ENCODE assay signal across 8 cellular contexts in genomic region chr11:128506999-128507591, GRCh38.
A peak's percentile ranks its signal among the peaks of the same experiment; 100 is the strongest.
DNase-seq lines count a peak whose midpoint lies in the region; ATAC-seq and TF ChIP-seq lines count a peak whose summit lies in the region.

No MANE protein-coding gene starts in this region.

- H3K9me3 ChIP-seq in Peyer's patch (no peaks in the 10 kb centered on the region), liver (ENCODE audit: control insufficient read depth in 4 of 4, low read length in 3 of 4) (no peaks in the 10 kb centered on the region), suprapubic skin (no peaks in the 10 kb centered on the region)

- ATAC-seq in activated CD4-positive, alpha-beta T cell treated with anti-CD3 and anti-CD28 coated beads for 36 hours, result peak; percentile 58
- peak; percentile 30 for ATAC-seq in central memory CD8-positive, alpha-beta T cell (replicated peaks; ENCODE audit: extremely low read depth, poor library complexity, severe bottlenecking)
- no peak for ATAC-seq in HG03439 (IDR thresholded peaks at IDR 0.05; ENCODE audit: unreplicated experiment)

- H3K4me3 Mint-ChIP-seq in activated CD4-positive, alpha-beta T cell treated with anti-CD3 and anti-CD28 coated beads for 36 hours, result peak overlapping the region; percentile 96
- H3K4me3 Mint-ChIP-seq in central memory CD8-positive, alpha-beta T cell, result peak overlapping the region; percentile 98

- intact Hi-C loops in activated CD4-positive, alpha-beta T cell treated with anti-CD3 and anti-CD28 coated beads for 36 hours (cut with DNase I, micrococcal nuclease), result loop anchor here (1.0 to 10.0 kb wide), 8 partner anchors 15 to 472 kb away; no protein-coding TSS in a partner anchor

- H3K4me1 ChIP-seq in Peyer's patch, result peaks cover 7 to 72% (median 36%) of the 10 kb centered on the region in 4 donors
- H3K4me1 ChIP-seq in liver (ENCODE audit: control insufficient read depth in 4 of 4, insufficient read depth in 4 of 4, low read length in 3 of 4), result peaks cover 0 to 13% (median 0%) of the 10 kb centered on the region in 4 donors
- peaks cover 69% of the 10 kb centered on the region for H3K4me1 ChIP-seq in suprapubic skin

- H3K27ac ChIP-seq in Peyer's patch, result peak overlapping the region; percentile 69 to 98 (median 84)
- peak overlapping the region; percentile 14 to 63 for H3K27ac ChIP-seq in liver (ENCODE audit: low read depth in 1 of 2, low read length in 2 of 2)
- peak overlapping the region; percentile 74 for H3K27ac ChIP-seq in suprapubic skin

- 26% methylated on average over 12 of the region's 12 CpGs for WGBS in liver
- WGBS in suprapubic skin, result 9% methylated on average over 11 of the region's 12 CpGs

- peak in 1 of 2 donors; percentile 64 for TF ChIP-seq POLR2A in Peyer's patch (IDR thresholded peaks at IDR 0.05)
- peak in 1 of 2 donors; percentile 42 for TF ChIP-seq POLR2A in suprapubic skin (IDR thresholded peaks at IDR 0.05)

- H3K36me3 ChIP-seq in Peyer's patch (no peaks in the 10 kb centered on the region), liver (ENCODE audit: control insufficient read depth in 4 of 4, insufficient read depth in 3 of 4, low read depth in 1 of 4, low read length in 3 of 4) (no peaks in the 10 kb centered on the region), suprapubic skin (no peaks in the 10 kb centered on the region)

- no peaks in the 10 kb centered on the region for H3K27me3 ChIP-seq in Peyer's patch
- H3K27me3 ChIP-seq in liver (ENCODE audit: control insufficient read depth in 4 of 4, insufficient read depth in 4 of 4, low read length in 3 of 4), result no peaks in the 10 kb centered on the region
- H3K27me3 ChIP-seq in suprapubic skin, result no peaks in the 10 kb centered on the region

- peaks cover 89% of the 10 kb centered on the region for H3K4me1 Mint-ChIP-seq in activated CD4-positive, alpha-beta T cell treated with anti-CD3 and anti-CD28 coated beads for 36 hours
- peaks cover 95% of the 10 kb centered on the region for H3K4me1 Mint-ChIP-seq in central memory CD8-positive, alpha-beta T cell

- H3K9ac ChIP-seq in liver (ENCODE audit: low read depth in 1 of 2, low read length in 2 of 2), result peak overlapping the region; percentile 34 to 42

- no peaks in the 10 kb centered on the region for H3K9me3 Mint-ChIP-seq in activated CD4-positive, alpha-beta T cell treated with anti-CD3 and anti-CD28 coated beads for 36 hours (ENCODE audit: low read depth)
- no peaks in the 10 kb centered on the region for H3K9me3 Mint-ChIP-seq in central memory CD8-positive, alpha-beta T cell

- peak overlapping the region; percentile 98 for H3K27ac Mint-ChIP-seq in activated CD4-positive, alpha-beta T cell treated with anti-CD3 and anti-CD28 coated beads for 36 hours
- H3K27ac Mint-ChIP-seq in central memory CD8-positive, alpha-beta T cell (ENCODE audit: low read depth), result peak overlapping the region; percentile 91

- CTCF ChIA-PET in activated CD4-positive, alpha-beta T cell treated with anti-CD3 and anti-CD28 coated beads for 36 hours (lab: Charles Lee), result interaction anchor here (0.8 to 6.0 kb wide), 13 partner anchors 10 to 335 kb away, joined by 3 to 65 read pairs (median 7); no protein-coding TSS in a partner anchor

- TF ChIP-seq CTCF in Peyer's patch (IDR thresholded peaks at IDR 0.05), result no peak
- TF ChIP-seq CTCF in liver (IDR thresholded peaks at IDR 0.05; ENCODE audit: low read depth, low read length, missing input control), result no peak
- TF ChIP-seq CTCF in suprapubic skin (IDR thresholded peaks at IDR 0.05), result no peak

- H3K27me3 Mint-ChIP-seq in activated CD4-positive, alpha-beta T cell treated with anti-CD3 and anti-CD28 coated beads for 36 hours, result no peaks in the 10 kb centered on the region
- no peaks in the 10 kb centered on the region for H3K27me3 Mint-ChIP-seq in central memory CD8-positive, alpha-beta T cell

- no peak for TF ChIP-seq EP300 in suprapubic skin (IDR thresholded peaks at IDR 0.05)

- TF ChIP-seq RAD21 in liver (IDR thresholded peaks at IDR 0.05), result no peak

- peaks cover 84% of the 10 kb centered on the region for H3K36me3 Mint-ChIP-seq in activated CD4-positive, alpha-beta T cell treated with anti-CD3 and anti-CD28 coated beads for 36 hours (ENCODE audit: low read depth)
- H3K36me3 Mint-ChIP-seq in central memory CD8-positive, alpha-beta T cell (ENCODE audit: insufficient read depth), result peaks cover 78% of the 10 kb centered on the region

- peak overlapping the region; percentile 7 to 47 (median 28) for H3K4me3 ChIP-seq in Peyer's patch
- H3K4me3 ChIP-seq in liver (ENCODE audit: low read depth in 1 of 3, low read length in 3 of 3), result peak overlapping the region in 2 of 3 donors; percentile 11 to 19
- peak overlapping the region; percentile 33 for H3K4me3 ChIP-seq in suprapubic skin

- POLR2A ChIA-PET in activated CD4-positive, alpha-beta T cell treated with anti-CD3 and anti-CD28 coated beads for 36 hours (lab: Charles Lee), result interaction anchor here (0.6 to 2.0 kb wide), 6 partner anchors 10 to 218 kb away, joined by 3 to 8 read pairs (median 4); no protein-coding TSS in a partner anchor

- DNase-seq in activated CD4-positive, alpha-beta T cell treated with anti-CD3 and anti-CD28 coated beads for 36 hours, result peak; percentile 80
- no peak for DNase-seq in activated CD4-positive, alpha-beta T cell treated with anti-CD3 and anti-CD28 coated beads for 1 hour
- DNase-seq in Peyer's patch (peak in 2 of 3 donors; percentile 77 to 84), suprapubic skin (ENCODE audit: low spot score in 2 of 2) (peak; percentile 91 to 93), hippocampal formation (lab: John Stamatoyannopoulos, UW) (no peak)
- no peak for DNase-seq in central memory CD8-positive, alpha-beta T cell (ENCODE audit: low spot score in 2 of 2)

TF ChIP-seq in liver, 16 proteins besides CTCF, POLR2A, EP300 and RAD21:
- TF ChIP-seq HNF4A (conservative IDR thresholded peaks at IDR 0.05) (no peak), JUND (IDR thresholded peaks at IDR 0.05) (no peak), YY1 (IDR thresholded peaks at IDR 0.05) (peak; percentile 18), FOXA2 (IDR thresholded peaks at IDR 0.05) (peak; percentile 77), FOXA1 (IDR thresholded peaks at IDR 0.05) (peak; percentile 74)

Comparison
In these comparisons a context has a peak if more than half of its experiments do, and no peak if none do; other contexts are left out.
1. DNase-seq: peak in activated CD4-positive, alpha-beta T cell treated with anti-CD3 and anti-CD28 coated beads for 36 hours (single experiment), Peyer's patch (2 of 3) and suprapubic skin (2 of 2); none in activated CD4-positive, alpha-beta T cell treated with anti-CD3 and anti-CD28 coated beads for 1 hour (single experiment), central memory CD8-positive, alpha-beta T cell (0 of 2) and hippocampal formation (0 of 2).
2. Peak in every context shown above with its lines, with median percentiles within 50 percentile points of each other: H3K27ac ChIP-seq and H3K4me3 ChIP-seq.